ENCODE assay signal across 15 cellular contexts in genomic region chr12:54240971-54241588, GRCh38. TPM values are rescaled to one million over a fixed set of nuclear protein-coding genes. Genes with fewer than 3 reads are reported as not detected.
A peak's percentile ranks its signal among the peaks of the same experiment; 100 is the strongest.
DNase-seq lines count a peak whose midpoint lies in the region; ATAC-seq and TF ChIP-seq lines count a peak whose summit lies in the region.
"Had no signal": no experiment of that assay in that cellular context is flagged by ENCODE, and none has a peak within 500 bp of the region (broad histone marks: within the 10 kb centered on the region; RNA-seq: fewer than 3 reads in every experiment).

No MANE protein-coding gene starts in this region.

- no peaks in the 10 kb centered on the region for H3K27me3 Mint-ChIP-seq in activated T-cell treated with anti-CD3 and anti-CD28 coated beads, Interleukin-2, amount 50 U/mL, for 24 hours
- H3K27me3 Mint-ChIP-seq in osteocyte (ENCODE audit: unreplicated experiment) = no peaks in the 10 kb centered on the region

- H3K27ac ChIP-seq in WERI-Rb-1 (peak overlapping the region; percentile 19), uterus (no peak overlapping the region)

- intact Hi-C loops in uterus (cut with DNase I; ENCODE audit: low total_unique reads) = no loop called here

- H3K27ac Mint-ChIP-seq in activated T-cell treated with anti-CD3 and anti-CD28 coated beads, Interleukin-2, amount 50 U/mL, for 24 hours = peak overlapping the region; percentile 73
- H3K27ac Mint-ChIP-seq in osteocyte (ENCODE audit: unreplicated experiment) = peak overlapping the region; percentile 32

- peak; percentile 55 for ATAC-seq in HG02588 (IDR thresholded peaks at IDR 0.05; ENCODE audit: unreplicated experiment)
- ATAC-seq: left colon had no signal

- H3K27me3 ChIP-seq in WERI-Rb-1 (ENCODE audit: insufficient read depth, low read depth, severe bottlenecking) (no peaks in the 10 kb centered on the region), uterus (no peaks in the 10 kb centered on the region)

- TF ChIP-seq CTCF in WERI-Rb-1 (IDR thresholded peaks at IDR 0.05; ENCODE audit: low read depth, low read length) (no peak), osteocyte (IDR thresholded peaks at IDR 0.05) (no peak), uterus (IDR thresholded peaks at IDR 0.05) (no peak)

- no peak overlapping the region for H3K4me3 Mint-ChIP-seq in activated T-cell treated with anti-CD3 and anti-CD28 coated beads, Interleukin-2, amount 50 U/mL, for 24 hours
- H3K4me3 Mint-ChIP-seq in osteocyte (ENCODE audit: unreplicated experiment) = no peak overlapping the region
- H3K4me3 Mint-ChIP-seq: neural crest cell had no signal

- H3K9me3 ChIP-seq in WERI-Rb-1 (ENCODE audit: severe bottlenecking) = no peaks in the 10 kb centered on the region
- H3K9me3 ChIP-seq in uterus = no peaks in the 10 kb centered on the region

- H3K36me3 ChIP-seq in WERI-Rb-1 = peaks cover 47% of the 10 kb centered on the region
- no peaks in the 10 kb centered on the region for H3K36me3 ChIP-seq in uterus

- TF ChIP-seq POLR2A in uterus (IDR thresholded peaks at IDR 0.05) = no peak

- H3K36me3 Mint-ChIP-seq in activated T-cell treated with anti-CD3 and anti-CD28 coated beads, Interleukin-2, amount 50 U/mL, for 24 hours (ENCODE audit: low read depth) = peaks cover 71% of the 10 kb centered on the region
- peaks cover 28% of the 10 kb centered on the region for H3K36me3 Mint-ChIP-seq in osteocyte (ENCODE audit: unreplicated experiment)

- no peaks in the 10 kb centered on the region for H3K9me3 Mint-ChIP-seq in activated T-cell treated with anti-CD3 and anti-CD28 coated beads, Interleukin-2, amount 50 U/mL, for 24 hours
- no peaks in the 10 kb centered on the region for H3K9me3 Mint-ChIP-seq in osteocyte (ENCODE audit: unreplicated experiment)
- H3K9me3 Mint-ChIP-seq: neural crest cell had no signal

- H3K4me3 ChIP-seq in WERI-Rb-1 (ENCODE audit: low read depth, low read length) (no peak overlapping the region), uterus (no peak overlapping the region)
- H3K4me3 ChIP-seq: smooth muscle cell had no signal

- H3K4me1 Mint-ChIP-seq in activated T-cell treated with anti-CD3 and anti-CD28 coated beads, Interleukin-2, amount 50 U/mL, for 24 hours (ENCODE audit: low read depth) = peaks cover 10% of the 10 kb centered on the region
- no peaks in the 10 kb centered on the region for H3K4me1 Mint-ChIP-seq in osteocyte (ENCODE audit: unreplicated experiment)

- no peaks in the 10 kb centered on the region for H3K4me1 ChIP-seq in uterus

- DNase-seq in activated T-cell treated with anti-CD3 and anti-CD28 coated beads, Interleukin-2, amount 50 U/mL, for 24 hours = no peak
- no peak for DNase-seq in activated T-cell treated with anti-CD3 and anti-CD28 coated beads, Interleukin-2, amount 50 U/mL, for 1 hour
- DNase-seq in WERI-Rb-1 (no peak), osteocyte (ENCODE audit: extremely low spot score, unreplicated experiment) (no peak), uterus (no peak), NCI-H1105 (lab: John Stamatoyannopoulos, UW) (no peak), islet precursor cell (no peak)
- DNase-seq: DND-41, foreskin melanocyte, Karpas-422, left colon had no signal

RNA-seq across cellular contexts. Expression of gene CBX5, which starts 38.8 kb away (rescaled TPM):
- total RNA-seq in osteocyte (98.1 and 104 TPM in 2 replicates), uterus (100 to 1,000 TPM in 1 of 4 donors, 10 to 100 TPM in 3; 20.5 to 133 (median 50.1) TPM)

RNA-seq across cellular contexts. Expression of gene HNRNPA1, which starts 39.4 kb away (rescaled TPM):
- 792 and 819 TPM in 2 replicates for total RNA-seq in osteocyte
- total RNA-seq in uterus = 1,000 to 10,000 TPM in 2 of 4 donors, 100 to 1,000 TPM in 2; 245 to 1,238 (median 796) TPM

RNA-seq across cellular contexts. Expression of gene SMUG1, which starts 52.3 kb away (rescaled TPM):
- total RNA-seq in osteocyte = 33.8 and 34.5 TPM in 2 replicates
- total RNA-seq in uterus = 10 to 100 TPM in 3 of 4 donors, 1 to 10 TPM in 1; 8.2 to 39.7 (median 19.2) TPM

RNA-seq across cellular contexts. Expression of gene NFE2, which starts 59.7 kb away (rescaled TPM):
- 0.30 TPM in 1 of 2 replicates, not detected in the other for total RNA-seq in osteocyte
- 1 to 10 TPM in 1 of 4 donors, under 1 TPM in 1, not detected in 2; 0.40 to 1.2 TPM for total RNA-seq in uterus
- total RNA-seq: dermis microvascular lymphatic vessel endothelial cell, neural crest cell had no signal
